ENCODE assay signal across 8 cellular contexts in the genomic region with DNA sequence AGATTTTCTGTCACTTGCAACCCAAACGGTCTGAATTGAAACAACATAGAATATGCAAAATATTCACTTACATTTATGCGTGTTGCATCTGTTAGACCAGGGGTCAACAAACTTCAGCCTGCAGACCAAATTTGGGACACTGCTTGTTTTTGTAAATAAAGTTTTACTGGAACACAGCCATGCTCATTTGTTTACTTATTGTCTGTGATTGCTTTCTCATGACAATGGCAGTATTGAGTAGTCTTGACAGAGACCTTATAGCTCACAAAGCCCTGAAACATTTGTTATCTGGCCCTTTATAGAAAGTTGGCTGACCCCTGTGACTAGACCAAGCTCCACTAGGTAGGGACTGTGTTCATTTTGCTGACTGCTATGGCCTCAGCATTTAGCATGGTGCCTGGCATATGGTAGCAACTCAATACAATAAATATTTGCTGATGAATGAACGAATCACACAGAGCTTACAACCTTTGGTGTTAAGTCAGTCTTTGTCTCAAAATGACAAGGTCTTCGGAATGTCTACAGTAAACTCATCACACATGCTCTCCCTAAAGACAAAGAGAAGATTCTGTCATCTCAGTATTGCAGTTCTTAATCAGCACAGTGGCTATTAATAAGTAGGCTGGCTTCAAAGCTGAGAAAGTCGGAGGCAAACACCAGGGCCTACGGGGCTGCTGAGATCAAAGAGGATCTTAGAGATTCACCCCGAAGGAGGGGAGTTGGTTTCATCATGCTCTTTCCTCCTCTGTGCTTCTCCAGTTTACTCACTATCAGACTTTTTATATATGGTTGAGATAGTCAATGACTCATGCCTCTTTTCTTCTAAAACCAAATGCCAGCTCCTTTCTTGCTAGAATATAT.
A peak's percentile ranks its signal among the peaks of the same experiment; 100 is the strongest.
DNase-seq lines count a peak whose midpoint lies in the region; ATAC-seq and TF ChIP-seq lines count a peak whose summit lies in the region.

No MANE protein-coding gene starts in this region.

- intact Hi-C loops in ovary (cut with DNase I) (loop anchor here in 1 of 4 donors (10.0 kb wide), 1 partner anchor 1212 kb away; a partner anchor contains a TSS), esophagus squamous epithelium (cut with DNase I) (no loop called here)

- TF ChIP-seq CTCF in ovary (IDR thresholded peaks at IDR 0.05) (no peak), esophagus squamous epithelium (IDR thresholded peaks at IDR 0.05) (no peak)

- H3K27ac ChIP-seq in ovary (no peak overlapping the region), esophagus squamous epithelium (no peak overlapping the region)

- no peaks in the 10 kb centered on the region for H3K9me3 ChIP-seq in ovary
- H3K9me3 ChIP-seq in esophagus squamous epithelium, result no peaks in the 10 kb centered on the region

- H3K4me1 ChIP-seq in ovary (ENCODE audit: insufficient read depth) (no peaks in the 10 kb centered on the region), esophagus squamous epithelium (no peaks in the 10 kb centered on the region)

- no peak overlapping the region for H3K4me3 ChIP-seq in ovary
- no peak overlapping the region for H3K4me3 ChIP-seq in esophagus squamous epithelium

- 62 to 73% (median 64%) methylated on average over 7 of the region's 7 CpGs for WGBS in ovary, 3 donors
- 36 to 44% methylated on average over 7 of the region's 7 CpGs for WGBS in esophagus squamous epithelium, 2 donors

- TF ChIP-seq EP300 in ovary (IDR thresholded peaks at IDR 0.05), result no peak

- TF ChIP-seq POLR2A in ovary (IDR thresholded peaks at IDR 0.05) (no peak), esophagus squamous epithelium (IDR thresholded peaks at IDR 0.05) (no peak)

- H3K36me3 ChIP-seq in ovary (no peaks in the 10 kb centered on the region), esophagus squamous epithelium (no peaks in the 10 kb centered on the region)

- peak; percentile 78 for DNase-seq in activated CD4-positive, alpha-beta T cell treated with anti-CD3 and anti-CD28 coated beads for 48 hours
- no peak for DNase-seq in activated CD4-positive, alpha-beta T cell treated with anti-CD3 and anti-CD28 coated beads for 4 hours
- peak; percentile 65 for DNase-seq in activated naive CD4-positive, alpha-beta T cell treated with anti-CD3 and anti-CD28 coated beads, Interleukin-2, amount 50 U/mL, for 16 hours
- peak; percentile 26 to 66 (median 30) for DNase-seq in stimulated activated CD4-positive, alpha-beta T cell treated with anti-CD3 and anti-CD28 coated beads, TNF-alpha, amount 100 ng/mL, for 48 hours (ENCODE audit: low read depth in 3 of 3)
- DNase-seq in ovary (no peak), esophagus squamous epithelium (lab: John Stamatoyannopoulos, UW) (no peak)

- no peaks in the 10 kb centered on the region for H3K27me3 ChIP-seq in ovary
- H3K27me3 ChIP-seq in esophagus squamous epithelium, result no peaks in the 10 kb centered on the region

- peak; percentile 81 for ATAC-seq in HG02884 (IDR thresholded peaks at IDR 0.05; ENCODE audit: unreplicated experiment)
- no peak for ATAC-seq in GM18517 (IDR thresholded peaks at IDR 0.05; ENCODE audit: unreplicated experiment)

Comparison
In these comparisons a context has a peak if more than half of its experiments do, and no peak if none do; other contexts are left out.
1. DNase-seq: peak in activated CD4-positive, alpha-beta T cell treated with anti-CD3 and anti-CD28 coated beads for 48 hours (single experiment), activated naive CD4-positive, alpha-beta T cell treated with anti-CD3 and anti-CD28 coated beads, Interleukin-2, amount 50 U/mL, for 16 hours (single experiment) and stimulated activated CD4-positive, alpha-beta T cell treated with anti-CD3 and anti-CD28 coated beads, TNF-alpha, amount 100 ng/mL, for 48 hours (3 of 3); none in activated CD4-positive, alpha-beta T cell treated with anti-CD3 and anti-CD28 coated beads for 4 hours (0 of 2), ovary (0 of 5) and esophagus squamous epithelium (single experiment).